In the genomic region with DNA sequence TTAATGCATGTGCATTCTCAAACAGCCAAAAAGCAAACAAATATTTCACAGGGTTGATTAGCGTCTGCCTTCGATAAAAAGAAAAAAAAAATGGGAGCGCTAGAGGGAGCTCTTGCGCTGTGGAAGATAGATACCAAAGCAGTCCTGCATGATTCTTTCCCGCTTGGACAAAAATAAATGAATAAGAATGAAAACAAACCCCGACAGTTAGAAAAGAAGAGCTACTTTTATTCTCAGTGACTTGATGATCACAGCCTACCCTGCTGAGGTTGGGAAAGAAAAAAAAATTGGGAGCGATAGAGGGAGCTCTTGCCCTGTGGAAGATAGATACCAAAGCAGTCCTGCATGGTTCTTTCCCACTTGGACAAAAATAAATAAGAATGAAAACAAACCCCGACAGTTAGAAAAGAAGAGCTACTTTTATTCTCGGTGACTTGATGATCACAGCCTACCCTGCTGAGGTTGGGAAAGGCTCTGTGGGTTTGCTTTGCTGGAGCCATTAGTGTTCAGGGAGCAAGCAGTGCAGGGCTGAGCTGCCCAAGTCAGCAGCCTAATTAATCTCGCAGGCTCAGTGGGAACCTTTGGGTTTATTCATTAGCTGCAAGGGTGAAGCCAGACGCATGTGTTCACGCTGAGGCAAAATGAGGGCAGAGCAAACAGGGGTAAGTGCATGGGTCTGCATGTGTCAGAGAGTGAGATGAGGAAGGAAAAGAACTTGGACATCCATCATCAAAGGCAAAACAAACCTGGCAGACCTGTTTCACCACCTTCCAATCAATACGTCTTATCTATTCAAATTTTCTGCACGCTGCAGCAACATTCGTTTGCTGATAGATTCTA, we compare ENCODE assay signal across 8 cellular contexts.
DNase-seq lines count a peak whose midpoint lies in the region; ATAC-seq and TF ChIP-seq lines count a peak whose summit lies in the region.

No MANE protein-coding gene starts in this region.

- H3K4me3 Mint-ChIP-seq in MCF 10A (ENCODE audit: unreplicated experiment) = peak overlapping the region; percentile 1

- no peak for TF ChIP-seq POLR2A in breast epithelium (IDR thresholded peaks at IDR 0.05)

- no peaks in the 10 kb centered on the region for H3K36me3 ChIP-seq in breast epithelium

- H3K9me3 ChIP-seq in breast epithelium = peaks cover 0 to 5% of the 10 kb centered on the region in 2 donors

- intact Hi-C loops in MCF 10A (cut with micrococcal nuclease) (loop anchor here (2.0 to 5.0 kb wide), 2 partner anchors 584 to 1915 kb away; no protein-coding TSS in a partner anchor), breast epithelium (cut with DNase I; ENCODE audit: low total_unique reads) (no loop called here), left colon (cut with DNase I, micrococcal nuclease) (no loop called here)

- H3K9me3 Mint-ChIP-seq in MCF 10A (ENCODE audit: unreplicated experiment) = no peaks in the 10 kb centered on the region

- no peaks in the 10 kb centered on the region for H3K36me3 Mint-ChIP-seq in MCF 10A (ENCODE audit: insufficient read depth, unreplicated experiment)

- TF ChIP-seq CTCF in MCF 10A (IDR thresholded peaks at IDR 0.05; ENCODE audit: unreplicated experiment) = peak; percentile 74
- peak in 1 of 3 donors; percentile 14 for TF ChIP-seq CTCF in breast epithelium (IDR thresholded peaks at IDR 0.05)
- peak; percentile 24; the same call in 1 of the 2 replicates for TF ChIP-seq CTCF in WI38 (IDR thresholded peaks at IDR 0.05; ENCODE audit: low read depth, low read length)

- H3K27ac Mint-ChIP-seq in MCF 10A (ENCODE audit: low read depth, unreplicated experiment) = no peak overlapping the region

- DNase-seq in MCF 10A (ENCODE audit: unreplicated experiment) (peak; percentile 46), breast epithelium (ENCODE audit: low spot score in 2 of 2) (no peak), LHCN-M2 (ENCODE audit: low read depth) (peak; percentile 13), left colon (no peak), cortex of kidney (lab: John Stamatoyannopoulos, UW) (no peak), activated gamma-delta T cell (lab: John Stamatoyannopoulos, UW) (no peak)

- H3K27me3 ChIP-seq in breast epithelium = peaks cover 0 to 8% of the 10 kb centered on the region in 2 donors

- POLR2A ChIA-PET in MCF 10A (lab: Yijun Ruan, JAX) = no interaction called here

- CTCF ChIA-PET in MCF 10A (lab: Yijun Ruan, JAX) = interaction anchor here (0.6 to 3.3 kb wide), 45 partner anchors 9 to 1982 kb away, joined by 3 to 40 read pairs (median 3); no protein-coding TSS in a partner anchor

- H3K4me3 ChIP-seq in breast epithelium (peak overlapping the region in 1 of 3 donors; percentile 22), WI38 (ENCODE audit: low read depth, low read length) (no peak overlapping the region)

- H3K27me3 Mint-ChIP-seq in MCF 10A (ENCODE audit: insufficient read depth, unreplicated experiment) = peaks cover 34% of the 10 kb centered on the region

- no peaks in the 10 kb centered on the region for H3K4me1 ChIP-seq in breast epithelium

- no peak overlapping the region for H3K27ac ChIP-seq in breast epithelium

- peaks cover 8% of the 10 kb centered on the region for H3K4me1 Mint-ChIP-seq in MCF 10A (ENCODE audit: insufficient read depth, unreplicated experiment)

- BruUV-seq in MCF 10A (replicated peaks; lab: Mats Ljungman, UMichigan) = no TSS peak

- peak; percentile 26 for ATAC-seq in left colon
- ATAC-seq in HG02571 (IDR thresholded peaks at IDR 0.05; ENCODE audit: unreplicated experiment) = no peak

Comparison
In these comparisons a context has a peak if more than half of its experiments do, and no peak if none do; other contexts are left out.
1. DNase-seq: peak in MCF 10A (single experiment) and LHCN-M2 (single experiment); none in breast epithelium (0 of 2), left colon (0 of 2), cortex of kidney (single experiment) and activated gamma-delta T cell (single experiment).